In genomic region chr6:41896280-41896679, GRCh38 we compare ENCODE assay signal across 1 cellular context.
TF ChIP-seq lines count a peak whose summit lies in the region.

No MANE protein-coding gene starts in this region.

TF ChIP-seq in GM12878, 131 proteins besides CTCF, POLR2A, EP300 and RAD21:
- TF ChIP-seq MXI1 (IDR thresholded peaks at IDR 0.05; ENCODE audit: low read depth, low read length) (no peak), SPI1 (IDR thresholded peaks at IDR 0.05; ENCODE audit: borderline replicate concordance, insufficient read depth, low read depth, low read length) (peak; percentile 54; the same call in 1 of the 2 replicates), MYC (IDR thresholded peaks at IDR 0.05; ENCODE audit: insufficient read depth, insufficient read length, insufficient replicate concordance, low read length, severe bottlenecking) (no peak)
